Comparison of ENCODE assay signal across 1 cellular context in the genomic region with DNA sequence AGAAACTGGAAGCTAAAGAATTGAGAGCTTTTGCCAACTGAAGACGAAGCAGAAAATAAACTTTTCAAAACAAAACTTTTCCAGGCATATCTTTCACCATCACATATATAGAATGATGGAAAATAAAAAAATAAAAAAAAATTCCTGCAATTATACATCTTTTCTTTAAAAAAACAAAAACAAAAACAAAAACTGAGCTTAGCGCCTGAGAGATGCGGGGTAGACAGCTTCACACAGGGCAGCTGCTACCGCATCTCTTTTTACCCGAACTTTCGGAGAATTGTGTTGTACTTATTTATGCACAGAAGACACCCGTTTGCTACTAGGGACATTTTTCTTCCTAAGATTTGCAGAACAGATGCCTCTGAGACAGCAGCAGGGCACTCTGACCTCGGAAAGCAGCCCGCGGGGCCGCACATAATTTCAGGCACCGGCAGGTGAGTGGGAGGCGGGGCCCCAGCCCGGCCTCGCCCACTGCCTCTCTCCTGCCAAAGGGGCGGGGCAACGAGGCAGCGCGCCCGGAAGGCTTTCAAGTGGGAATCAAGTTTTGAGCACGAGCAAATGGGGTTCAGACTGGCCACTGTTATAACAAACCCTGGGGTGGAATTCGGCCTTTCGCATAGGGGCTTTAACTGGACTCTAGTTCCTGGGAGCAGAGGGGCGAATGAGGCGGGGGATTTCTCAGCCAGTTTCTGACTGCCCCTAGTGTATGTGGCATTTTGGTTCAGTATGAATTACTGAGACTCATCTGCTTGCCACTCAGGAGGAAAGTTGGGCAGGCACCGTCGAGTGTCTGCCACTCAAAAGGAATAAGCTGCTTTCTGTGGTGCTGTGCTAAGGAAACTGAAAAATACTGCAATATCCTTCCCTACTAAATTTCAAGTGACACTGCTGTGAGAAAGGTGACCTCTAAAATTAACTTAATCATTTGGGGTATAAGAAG.
TF ChIP-seq lines count a peak whose summit lies in the region.

No MANE protein-coding gene starts in this region.

TF ChIP-seq in liver, 16 proteins besides CTCF, POLR2A, EP300 and RAD21 (continued from another document):
- TF ChIP-seq HNF4G (IDR thresholded peaks at IDR 0.05) = no peak
- no peak for TF ChIP-seq GABPA (IDR thresholded peaks at IDR 0.05 in 1 of 2, conservative IDR thresholded peaks at IDR 0.05 in 1 of 2)
- TF ChIP-seq YY1 (IDR thresholded peaks at IDR 0.05) = no peak
